ENCODE assay signal across 19 cellular contexts in genomic region chr4:35818520-35818919, GRCh38.
"Had no signal": no experiment of that assay in that cellular context is flagged by ENCODE, and none has a peak within 500 bp of the region (broad histone marks: within the 10 kb centered on the region; RNA-seq: fewer than 3 reads in every experiment).

No MANE protein-coding gene starts in this region.

- H3K9me3 Mint-ChIP-seq: activated naive CD8-positive, alpha-beta T cell treated with anti-CD3 and anti-CD28 coated beads for 36 hours; neural progenitor cell; T-helper 1 cell treated with Interleukin-12 subunit alpha and Interleukin-12 subunit beta and Interleukin-4 antibody, amounts not matched to agents 30 μg/mL and 1 μg/mL, for 36 hours had no signal

- DNase-seq: activated CD4-positive, alpha-beta T cell treated with anti-CD3 and anti-CD28 coated beads, Interleukin-2, amount 50 U/mL, for 4 hours; activated CD4-positive, CD25-positive, alpha-beta regulatory T cell treated with anti-CD3 and anti-CD28 coated beads, Interleukin-2, amount 50 U/mL, for 72 hours; activated CD8-positive, alpha-beta memory T cell treated with anti-CD3 and anti-CD28 coated beads, Interleukin-2, amount 10 ng/mL, durations not matched to agents 7 days and 5 days; activated gamma-delta T cell treated with Interleukin-2 at 50 U/mL for 16 hours; activated naive CD8-positive, alpha-beta T cell treated with anti-CD3 and anti-CD28 coated beads for 36 hours; activated T-cell treated with anti-CD3 and anti-CD28 coated beads, Interleukin-2, amount 50 U/mL, for 48 hours; foreskin melanocyte; head of caudate nucleus; ovary; stimulated activated CD4-positive, alpha-beta T cell treated with anti-CD3 and anti-CD28 coated beads, Interleukin-2, amount 100 ng/mL, for 48 hours; testis had no signal

- H3K27ac Mint-ChIP-seq: activated CD8-positive, alpha-beta memory T cell treated with anti-CD3 and anti-CD28 coated beads, Interleukin-2, amount 10 ng/mL, durations not matched to agents 7 days and 5 days; activated naive CD8-positive, alpha-beta T cell treated with anti-CD3 and anti-CD28 coated beads for 36 hours; memory B cell; neural progenitor cell; stimulated activated naive CD8-positive, alpha-beta T cell treated with anti-CD3 and anti-CD28 coated beads, Interleukin-15, Interleukin-2, amounts not matched to agents 100 ng/mL and 50 ng/mL, for 24 hours; T-helper 1 cell treated with Interleukin-12 subunit alpha and Interleukin-12 subunit beta and Interleukin-4 antibody, amounts not matched to agents 30 μg/mL and 1 μg/mL, for 36 hours had no signal

- H3K4me1 ChIP-seq: neural progenitor cell, testis had no signal

- H3K4me1 Mint-ChIP-seq: activated CD8-positive, alpha-beta memory T cell treated with anti-CD3 and anti-CD28 coated beads, Interleukin-2, amount 10 ng/mL, durations not matched to agents 7 days and 5 days; activated naive CD8-positive, alpha-beta T cell treated with anti-CD3 and anti-CD28 coated beads for 36 hours; memory B cell; neural progenitor cell had no signal

- H3K36me3 ChIP-seq: neural progenitor cell, ovary had no signal

- H3K27me3 ChIP-seq: neural progenitor cell, ovary, testis had no signal

- H3K36me3 Mint-ChIP-seq: activated CD8-positive, alpha-beta memory T cell treated with anti-CD3 and anti-CD28 coated beads, Interleukin-2, amount 10 ng/mL, durations not matched to agents 7 days and 5 days; activated naive CD8-positive, alpha-beta T cell treated with anti-CD3 and anti-CD28 coated beads for 36 hours; memory B cell; neural progenitor cell had no signal

- H3K27me3 Mint-ChIP-seq: activated naive CD8-positive, alpha-beta T cell treated with anti-CD3 and anti-CD28 coated beads for 36 hours; memory B cell; stimulated activated naive CD8-positive, alpha-beta T cell treated with anti-CD3 and anti-CD28 coated beads, Interleukin-15, Interleukin-2, amounts not matched to agents 100 ng/mL and 50 ng/mL, for 24 hours had no signal

- H3K4me3 ChIP-seq: neural progenitor cell, ovary, testis had no signal

- FAIRE-seq: endometrium, islet of Langerhans, TTC549 had no signal

- H3K4me3 Mint-ChIP-seq: activated CD8-positive, alpha-beta memory T cell treated with anti-CD3 and anti-CD28 coated beads, Interleukin-2, amount 10 ng/mL, durations not matched to agents 7 days and 5 days; activated naive CD8-positive, alpha-beta T cell treated with anti-CD3 and anti-CD28 coated beads for 36 hours; memory B cell; neural progenitor cell; stimulated activated naive CD8-positive, alpha-beta T cell treated with anti-CD3 and anti-CD28 coated beads, Interleukin-15, Interleukin-2, amounts not matched to agents 100 ng/mL and 50 ng/mL, for 24 hours; T-helper 1 cell treated with Interleukin-12 subunit alpha and Interleukin-12 subunit beta and Interleukin-4 antibody, amounts not matched to agents 30 μg/mL and 1 μg/mL, for 36 hours had no signal

- ATAC-seq: activated CD8-positive, alpha-beta memory T cell treated with anti-CD3 and anti-CD28 coated beads, Interleukin-2, amount 10 ng/mL, durations not matched to agents 7 days and 5 days; left lobe of liver had no signal

- H3K27ac ChIP-seq: neural progenitor cell, ovary, testis had no signal

- H3K9me3 ChIP-seq: ovary, testis had no signal
